Comparison of ENCODE assay signal across 9 cellular contexts in the genomic region with DNA sequence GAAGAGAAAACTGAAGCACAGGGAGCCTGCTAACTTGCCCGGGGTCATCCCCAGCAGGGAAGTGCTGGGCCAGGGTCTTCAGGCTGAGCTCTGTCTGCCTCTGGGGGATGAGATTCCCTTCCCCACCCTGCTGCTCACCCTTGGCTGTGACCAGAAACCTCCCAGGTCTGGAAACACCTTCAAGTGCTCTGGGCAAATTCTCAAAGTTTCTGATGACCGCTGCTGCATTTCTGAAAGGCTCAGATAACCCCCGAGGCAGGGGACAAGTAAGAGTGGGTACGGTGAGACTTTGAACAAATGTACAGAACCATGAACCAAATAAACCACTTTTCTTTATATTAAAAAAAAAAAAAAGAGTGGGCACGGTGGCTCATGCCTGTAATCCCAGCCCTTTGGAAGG. TPM values are rescaled to one million over a fixed set of nuclear protein-coding genes. Genes with fewer than 3 reads are reported as not detected.
DNase-seq lines count a peak whose midpoint lies in the region; ATAC-seq and TF ChIP-seq lines count a peak whose summit lies in the region.
"Had no signal": no experiment of that assay in that cellular context is flagged by ENCODE, and none has a peak within 500 bp of the region (broad histone marks: within the 10 kb centered on the region; RNA-seq: fewer than 3 reads in every experiment).

No MANE protein-coding gene starts in this region.

- DNase-seq in right atrium auricular region (ENCODE audit: low spot score), result no peak
- no peak for DNase-seq in left cardiac atrium
- DNase-seq in foreskin keratinocyte, result no peak
- DNase-seq in GM19240 (ENCODE audit: insufficient read length, low spot score), result no peak
- no peak for DNase-seq in hippocampal formation (lab: John Stamatoyannopoulos, UW)
- DNase-seq in AG20443 (ENCODE audit: low spot score), result no peak
- no peak for DNase-seq in CD1c-positive myeloid dendritic cell (ENCODE audit: extremely low spot score)
- DNase-seq: activated CD4-positive, alpha-beta memory T cell treated with anti-CD3 and anti-CD28 coated beads for 36 hours had no signal

- H3K4me3 ChIP-seq in right atrium auricular region, result no peak overlapping the region
- H3K4me3 ChIP-seq in skeletal muscle satellite cell (ENCODE audit: low read length), result no peak overlapping the region

- H3K36me3 ChIP-seq in right atrium auricular region (no peaks in the 10 kb centered on the region), skeletal muscle satellite cell (ENCODE audit: insufficient read depth, low read length) (peaks cover 65% of the 10 kb centered on the region)

- intact Hi-C loops in left cardiac atrium (cut with DNase I), result no loop called here

- TF ChIP-seq CTCF in right atrium auricular region (IDR thresholded peaks at IDR 0.05) (no peak), foreskin keratinocyte (conservative IDR thresholded peaks at IDR 0.05) (no peak)

- H3K4me2 ChIP-seq in skeletal muscle satellite cell (ENCODE audit: low read length), result peak overlapping the region; percentile 32

- H3K27me3 ChIP-seq in right atrium auricular region (no peaks in the 10 kb centered on the region), foreskin keratinocyte (no peaks in the 10 kb centered on the region), skeletal muscle satellite cell (ENCODE audit: control insufficient read depth, insufficient read depth, low read length) (no peaks in the 10 kb centered on the region)

- H3K4me1 ChIP-seq in right atrium auricular region (peaks cover 0 to 86% of the 10 kb centered on the region in 2 donors), foreskin keratinocyte (peaks cover 84% of the 10 kb centered on the region), skeletal muscle satellite cell (ENCODE audit: control insufficient read depth, insufficient read depth, low read length) (peaks cover 93% of the 10 kb centered on the region)

- peak overlapping the region; percentile 88 for H3K9ac ChIP-seq in skeletal muscle satellite cell (ENCODE audit: low read depth, low read length)

- no peak for ATAC-seq in left cardiac atrium
- ATAC-seq in foreskin keratinocyte, result no peak

- peak overlapping the region; percentile 33 to 64 for H3K27ac ChIP-seq in right atrium auricular region
- H3K27ac ChIP-seq in foreskin keratinocyte, result peak overlapping the region; percentile 79

- H3K9me3 ChIP-seq in right atrium auricular region (no peaks in the 10 kb centered on the region), skeletal muscle satellite cell (replicated peaks; ENCODE audit: low read length) (no peaks in the 10 kb centered on the region)

RNA-seq across cellular contexts. Expression of gene LTBP2, which starts 41.3 kb away (rescaled TPM):
- total RNA-seq in right atrium auricular region, result 100 to 1,000 TPM in 1 of 2 donors, 10 to 100 TPM in 1; 32.1 to 102 TPM
- total RNA-seq in left cardiac atrium, result 10 to 100 TPM; 25.4 to 43.3 TPM
- 78.2 and 131 TPM in 2 replicates for total RNA-seq in foreskin keratinocyte
- polyA plus RNA-seq in foreskin keratinocyte, result 26.5 and 35.0 TPM in 2 replicates
- total RNA-seq in skeletal muscle satellite cell (2012; rRNA removed), result 59.3 and 119 TPM in 2 replicates
